In genomic region chr11:40397141-40397540, GRCh38 we compare ENCODE assay signal across 30 cellular contexts.
"Had no signal": no experiment of that assay in that cellular context is flagged by ENCODE, and none has a peak within 500 bp of the region (broad histone marks: within the 10 kb centered on the region; RNA-seq: fewer than 3 reads in every experiment).

No MANE protein-coding gene starts in this region.

- H3K4me1 Mint-ChIP-seq: natural killer cell; neural progenitor cell; stimulated activated effector memory CD8-positive, alpha-beta T cell treated with anti-CD3 and anti-CD28 coated beads, Interleukin-12 subunit alpha, Interleukin-12 subunit beta, amount 100 ng/mL, for 72 hours; stimulated activated naive CD8-positive, alpha-beta T cell treated with anti-CD3 and anti-CD28 coated beads, Interleukin-15, amount 100 ng/mL, for 72 hours had no signal

- H3K27ac ChIP-seq: neural progenitor cell, ovary, parathyroid adenoma, psoas muscle, right lobe of liver, sigmoid colon, suprapubic skin, testis, tibial artery, transverse colon, upper lobe of right lung, vagina had no signal

- H3K9me3 ChIP-seq: ovary, psoas muscle, right lobe of liver, sigmoid colon, suprapubic skin, testis, tibial artery, transverse colon, upper lobe of right lung, vagina had no signal

- H3K79me2 ChIP-seq: parathyroid adenoma had no signal

- H2AFZ ChIP-seq: neural progenitor cell, parathyroid adenoma had no signal

- H3K4me2 ChIP-seq: neural progenitor cell had no signal

- H3K36me3 ChIP-seq: neural progenitor cell, ovary, right lobe of liver, sigmoid colon, suprapubic skin, tibial artery, transverse colon, upper lobe of right lung, vagina had no signal

- H3K9ac ChIP-seq: neural progenitor cell, parathyroid adenoma had no signal

- H3K36me3 Mint-ChIP-seq: natural killer cell; neural progenitor cell; stimulated activated effector memory CD8-positive, alpha-beta T cell treated with anti-CD3 and anti-CD28 coated beads, Interleukin-12 subunit alpha, Interleukin-12 subunit beta, amount 100 ng/mL, for 72 hours; type B pancreatic cell had no signal

- H3K27me3 Mint-ChIP-seq: progenitor cell of endocrine pancreas; stimulated activated naive CD8-positive, alpha-beta T cell treated with anti-CD3 and anti-CD28 coated beads, Interleukin-15, amount 100 ng/mL, for 72 hours; type B pancreatic cell had no signal

- H3K4me1 ChIP-seq: neural progenitor cell, parathyroid adenoma, psoas muscle, right lobe of liver, sigmoid colon, suprapubic skin, testis, tibial artery, transverse colon, upper lobe of right lung had no signal

- H3K27ac Mint-ChIP-seq: natural killer cell; neural progenitor cell; progenitor cell of endocrine pancreas; stimulated activated effector memory CD8-positive, alpha-beta T cell treated with anti-CD3 and anti-CD28 coated beads, Interleukin-12 subunit alpha, Interleukin-12 subunit beta, amount 100 ng/mL, for 72 hours; stimulated activated naive CD8-positive, alpha-beta T cell treated with anti-CD3 and anti-CD28 coated beads, Interleukin-15, amount 100 ng/mL, for 72 hours; type B pancreatic cell had no signal

- H3K9me3 Mint-ChIP-seq: nephron, neural progenitor cell, type B pancreatic cell had no signal

- FAIRE-seq: small intestine, urothelium cell line had no signal

- DNase-seq: natural killer cell; occipital lobe; ovary; posterior cingulate gyrus; psoas muscle; right cardiac atrium; right lobe of liver; sigmoid colon; small intestine; stimulated activated CD4-positive, alpha-beta T cell treated with anti-CD3 and anti-CD28 coated beads, Interleukin-15, amount 100 ng/mL, for 24 hours; stimulated activated CD4-positive, alpha-beta T cell treated with anti-CD3 and anti-CD28 coated beads, Interleukin-2, amount 100 ng/mL, for 24 hours; stimulated activated CD4-positive, alpha-beta T cell treated with anti-CD3 and anti-CD28 coated beads, Interleukin-2, amount 100 ng/mL, for 48 hours; stimulated activated CD4-positive, alpha-beta T cell treated with anti-CD3 and anti-CD28 coated beads, Interleukin-4, amount 100 ng/mL, for 24 hours; stimulated activated naive CD4-positive, alpha-beta T cell; stimulated activated naive CD8-positive, alpha-beta T cell treated with anti-CD3 and anti-CD28 coated beads, Interleukin-15, amount 100 ng/mL, for 72 hours; stimulated activated naive CD8-positive, alpha-beta T cell treated with anti-CD3 and anti-CD28 coated beads, Interleukin-15, Interleukin-2, amounts not matched to agents 100 U/mL and 50 U/mL, for 24 hours; substantia nigra; testis; tibial artery; transverse colon; upper lobe of right lung had no signal

- H3K4me3 Mint-ChIP-seq: natural killer cell; nephron; neural progenitor cell; stimulated activated effector memory CD8-positive, alpha-beta T cell treated with anti-CD3 and anti-CD28 coated beads, Interleukin-12 subunit alpha, Interleukin-12 subunit beta, amount 100 ng/mL, for 72 hours; stimulated activated naive CD8-positive, alpha-beta T cell treated with anti-CD3 and anti-CD28 coated beads, Interleukin-15, amount 100 ng/mL, for 72 hours; type B pancreatic cell had no signal

- H3K27me3 ChIP-seq: neural progenitor cell, ovary, right lobe of liver, sigmoid colon, suprapubic skin, testis, tibial artery, transverse colon, upper lobe of right lung, vagina had no signal

- H3K4me3 ChIP-seq: neural progenitor cell, ovary, psoas muscle, right lobe of liver, sigmoid colon, suprapubic skin, testis, tibial artery, transverse colon, upper lobe of right lung, vagina had no signal

- ATAC-seq: natural killer cell; psoas muscle; right cardiac atrium; right lobe of liver; stimulated activated effector memory CD8-positive, alpha-beta T cell treated with anti-CD3 and anti-CD28 coated beads, Interleukin-12 subunit alpha, Interleukin-12 subunit beta, amount 100 ng/mL, for 72 hours; stimulated activated naive CD8-positive, alpha-beta T cell treated with anti-CD3 and anti-CD28 coated beads, Interleukin-15, amount 100 ng/mL, for 72 hours; stimulated activated naive CD8-positive, alpha-beta T cell treated with anti-CD3 and anti-CD28 coated beads, Interleukin-15, Interleukin-2, amounts not matched to agents 100 U/mL and 50 U/mL, for 24 hours; upper lobe of right lung had no signal
